ENCODE assay signal across 20 cellular contexts in the genomic region with DNA sequence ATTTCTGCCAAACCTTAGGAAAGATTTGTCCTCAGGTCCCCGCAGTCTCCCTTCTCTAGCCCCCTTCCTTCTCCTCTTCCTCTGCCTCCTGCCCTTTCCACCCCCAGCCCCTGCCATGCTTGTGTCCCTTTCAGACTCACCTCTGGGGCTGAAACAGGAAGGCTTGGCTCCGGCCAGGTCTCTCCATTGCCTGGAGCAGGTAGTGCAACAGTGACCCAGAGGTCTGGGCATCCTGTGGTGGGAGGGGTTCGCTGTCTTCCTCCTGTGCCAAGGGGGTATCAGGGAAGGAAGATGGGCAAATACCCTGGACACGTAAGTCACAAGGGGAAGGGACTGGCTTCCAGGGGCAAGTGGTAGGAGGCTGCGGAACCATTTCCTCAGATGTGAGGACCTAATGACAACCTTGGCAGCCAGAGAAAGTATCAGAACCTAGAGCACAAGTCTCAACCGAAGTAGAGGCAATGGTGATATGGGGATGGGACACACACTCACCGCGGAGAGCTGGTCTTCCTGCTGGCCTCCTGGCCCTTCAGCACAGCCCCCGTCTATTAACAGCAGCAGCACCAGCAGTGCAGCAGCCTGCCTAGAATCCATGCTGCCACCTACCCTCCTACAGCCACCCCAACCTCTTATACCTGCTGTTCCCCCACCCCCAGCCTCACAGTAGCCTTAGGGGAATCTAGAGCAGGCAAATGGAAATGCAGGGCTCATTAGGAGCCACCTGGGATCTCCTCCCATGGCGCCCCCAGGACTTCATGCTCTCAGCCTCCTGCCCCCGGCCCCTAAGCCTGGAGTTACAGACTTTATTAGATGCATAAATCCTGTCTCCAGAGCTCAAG. TPM values are rescaled to one million over a fixed set of nuclear protein-coding genes. Genes with fewer than 3 reads are reported as not detected.
DNase-seq lines count a peak whose midpoint lies in the region; ATAC-seq and TF ChIP-seq lines count a peak whose summit lies in the region.
"Had no signal": no experiment of that assay in that cellular context is flagged by ENCODE, and none has a peak within 500 bp of the region (broad histone marks: within the 10 kb centered on the region; RNA-seq: fewer than 3 reads in every experiment).

A gene with protein sequence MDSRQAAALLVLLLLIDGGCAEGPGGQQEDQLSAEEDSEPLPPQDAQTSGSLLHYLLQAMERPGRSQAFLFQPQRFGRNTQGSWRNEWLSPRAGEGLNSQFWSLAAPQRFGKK (minus strand): TSS at position 604 of the 839 bp plus-strand sequence. CDS start 10 bp downstream, at position 594.

- H3K27ac Mint-ChIP-seq in activated CD8-positive, alpha-beta memory T cell treated with anti-CD3 and anti-CD28 coated beads, Interleukin-2, amount 10 ng/mL, durations not matched to agents 7 days and 5 days = peak within 1 kb of the TSS; percentile 52

- H3K36me3 Mint-ChIP-seq in activated CD8-positive, alpha-beta memory T cell treated with anti-CD3 and anti-CD28 coated beads, Interleukin-2, amount 10 ng/mL, durations not matched to agents 7 days and 5 days = peaks cover 3% of the 10 kb centered on the region
- H3K36me3 Mint-ChIP-seq: natural killer cell treated with Interleukin-12 subunit alpha and Interleukin-12 subunit beta and Interleukin-15 and Interleukin-18, amount 100 ng/mL, for 72 hours had no signal

- H3K9me3 Mint-ChIP-seq in activated CD8-positive, alpha-beta memory T cell treated with anti-CD3 and anti-CD28 coated beads, Interleukin-2, amount 10 ng/mL, durations not matched to agents 7 days and 5 days (ENCODE audit: low read depth) = no peaks in the 10 kb centered on the region
- H3K9me3 Mint-ChIP-seq: immature natural killer cell; natural killer cell treated with Interleukin-12 subunit alpha and Interleukin-12 subunit beta and Interleukin-15 and Interleukin-18, amount 100 ng/mL, for 72 hours; stimulated activated naive CD8-positive, alpha-beta T cell treated with anti-CD3 and anti-CD28 coated beads, Interleukin-15, amount 100 ng/mL, for 72 hours had no signal

- peaks cover 18% of the 10 kb centered on the region for H3K4me1 Mint-ChIP-seq in activated CD8-positive, alpha-beta memory T cell treated with anti-CD3 and anti-CD28 coated beads, Interleukin-2, amount 10 ng/mL, durations not matched to agents 7 days and 5 days

- no peaks in the 10 kb centered on the region for H3K27me3 ChIP-seq in fibroblast of lung (ENCODE audit: control insufficient read depth, insufficient read depth, low read length)
- H3K27me3 ChIP-seq in subcutaneous abdominal adipose tissue (ENCODE audit: control insufficient read depth in 5 of 5, insufficient read depth in 4 of 5, low read length in 5 of 5) = no peaks in the 10 kb centered on the region
- H3K27me3 ChIP-seq: colonic mucosa had no signal

- TF ChIP-seq CTCF in RWPE1 (conservative IDR thresholded peaks at IDR 0.05; ENCODE audit: low read depth) (no peak), fibroblast of lung (conservative IDR thresholded peaks at IDR 0.05 in 1 of 2, IDR thresholded peaks at IDR 0.05 in 1 of 2; ENCODE audit: low read depth in 1 of 2, low read length in 2 of 2) (no peak)

- no peak within 1 kb of the TSS for H3K4me2 ChIP-seq in fibroblast of lung (ENCODE audit: extremely low read depth, insufficient read depth, low read length)

- intact Hi-C loops in sciatic nerve (cut with DNase I) = loop anchor here (10.0 kb wide), 2 partner anchors 52 to 152 kb away; a partner anchor contains a TSS

- H3K9me3 ChIP-seq in fibroblast of lung (ENCODE audit: control insufficient read depth, insufficient read depth, low read depth, low read length) (no peaks in the 10 kb centered on the region), subcutaneous abdominal adipose tissue (ENCODE audit: control insufficient read depth in 5 of 5, low read length in 5 of 5) (no peaks in the 10 kb centered on the region)
- H3K9me3 ChIP-seq: colonic mucosa had no signal

- peaks cover 8% of the 10 kb centered on the region for H3K79me2 ChIP-seq in fibroblast of lung (ENCODE audit: control insufficient read depth, insufficient read depth, low read length)

- H3K9ac ChIP-seq in fibroblast of lung (ENCODE audit: insufficient read depth, low read length) (no peak within 1 kb of the TSS), subcutaneous abdominal adipose tissue (ENCODE audit: low read length in 5 of 5) (no peak within 1 kb of the TSS)

- no peak within 1 kb of the TSS for H3K4me3 Mint-ChIP-seq in activated CD8-positive, alpha-beta memory T cell treated with anti-CD3 and anti-CD28 coated beads, Interleukin-2, amount 10 ng/mL, durations not matched to agents 7 days and 5 days
- H3K4me3 Mint-ChIP-seq: natural killer cell treated with Interleukin-12 subunit alpha and Interleukin-12 subunit beta and Interleukin-15 and Interleukin-18, amount 100 ng/mL, for 72 hours; stimulated activated naive CD8-positive, alpha-beta T cell treated with anti-CD3 and anti-CD28 coated beads, Interleukin-15, amount 100 ng/mL, for 72 hours had no signal

- no peak for ATAC-seq in activated CD8-positive, alpha-beta memory T cell treated with anti-CD3 and anti-CD28 coated beads, Interleukin-2, amount 10 ng/mL, durations not matched to agents 7 days and 5 days
- no peak for ATAC-seq in sciatic nerve
- ATAC-seq: natural killer cell treated with Interleukin-12 subunit alpha and Interleukin-12 subunit beta and Interleukin-15 and Interleukin-18, amount 100 ng/mL, for 72 hours; stimulated activated naive CD8-positive, alpha-beta T cell treated with anti-CD3 and anti-CD28 coated beads, Interleukin-15, amount 100 ng/mL, for 72 hours had no signal

- no peaks in the 10 kb centered on the region for H3K27me3 Mint-ChIP-seq in activated CD8-positive, alpha-beta memory T cell treated with anti-CD3 and anti-CD28 coated beads, Interleukin-2, amount 10 ng/mL, durations not matched to agents 7 days and 5 days
- H3K27me3 Mint-ChIP-seq: natural killer cell treated with Interleukin-12 subunit alpha and Interleukin-12 subunit beta and Interleukin-15 and Interleukin-18, amount 100 ng/mL, for 72 hours; stimulated activated naive CD8-positive, alpha-beta T cell treated with anti-CD3 and anti-CD28 coated beads, Interleukin-15, amount 100 ng/mL, for 72 hours had no signal

- no peak within 1 kb of the TSS for H3K4me3 ChIP-seq in fibroblast of lung (replicated peaks in 1 of 4; ENCODE audit: control extremely low read depth in 1 of 4, insufficient read depth in 1 of 4, low read depth in 3 of 4, low read length in 4 of 4)
- no peak within 1 kb of the TSS for H3K4me3 ChIP-seq in subcutaneous abdominal adipose tissue (ENCODE audit: low read depth in 1 of 5, low read length in 5 of 5)
- H3K4me3 ChIP-seq: colonic mucosa had no signal

- POLR2A ChIA-PET in RWPE1 (lab: Yijun Ruan, JAX; ENCODE audit: low non-redundant PET) = no interaction called here

- peaks cover 19% of the 10 kb centered on the region for H3K36me3 ChIP-seq in fibroblast of lung (ENCODE audit: control insufficient read depth, insufficient read depth, low read length)
- H3K36me3 ChIP-seq in subcutaneous abdominal adipose tissue (ENCODE audit: control insufficient read depth in 5 of 5, insufficient read depth in 5 of 5, low read length in 5 of 5) = peaks cover 2 to 65% (median 56%) of the 10 kb centered on the region in 5 donors
- H3K36me3 ChIP-seq: colonic mucosa had no signal

- H4K20me1 ChIP-seq in fibroblast of lung (ENCODE audit: control insufficient read depth, extremely low read depth, insufficient read depth, low read length) = no peaks in the 10 kb centered on the region

- DNase-seq in activated CD8-positive, alpha-beta memory T cell treated with anti-CD3 and anti-CD28 coated beads, Interleukin-2, amount 10 ng/mL, durations not matched to agents 7 days and 5 days = no peak
- no peak for DNase-seq in activated CD8-positive, alpha-beta memory T cell treated with anti-CD3 and anti-CD28 coated beads, Interleukin-2, amount 50 U/mL, for 48 hours
- DNase-seq in RWPE1 (ENCODE audit: low spot score) (no peak), fibroblast of lung (ENCODE audit: low read depth in 2 of 2) (no peak), sciatic nerve (ENCODE audit: low spot score) (no peak), DMS153 (lab: John Stamatoyannopoulos, UW) (no peak), NCI-H2171 treated with DMSO at 0.1 percent for 48 hours (lab: John Stamatoyannopoulos, UW) (no peak)
- DNase-seq: activated CD4-positive, alpha-beta T cell treated with anti-CD3 and anti-CD28 coated beads, Interleukin-2, amount 50 U/mL, for 1 hour; anterior cingulate cortex; colonic mucosa; immature natural killer cell; NCI-H146; NCI-H2227 treated with DMSO at 0.1 percent for 48 hours; SHP77 treated with DMSO at 0.1 percent for 48 hours had no signal

- H3K27ac ChIP-seq in RWPE1 (peak within 1 kb of the TSS; percentile 62), fibroblast of lung (ENCODE audit: insufficient read depth, low read length) (peak within 1 kb of the TSS; percentile 5), subcutaneous abdominal adipose tissue (ENCODE audit: low read depth, low read length) (peak within 1 kb of the TSS; percentile 29)
- H3K27ac ChIP-seq: colonic mucosa had no signal

- CTCF ChIA-PET in activated CD8-positive, alpha-beta memory T cell treated with anti-CD3 and anti-CD28 coated beads, Interleukin-2, amount 10 ng/mL, durations not matched to agents 7 days and 5 days (lab: Charles Lee) = interaction anchor here (0.6 to 4.3 kb wide), 8 partner anchors 11 to 365 kb away, joined by 3 to 34 read pairs (median 18); a partner anchor contains a TSS
- CTCF ChIA-PET in RWPE1 (lab: Yijun Ruan, JAX) = interaction anchor here (0.6 kb wide), 1 partner anchor 154 kb away, joined by 8 read pairs; no protein-coding TSS in a partner anchor

- H3K4me1 ChIP-seq in fibroblast of lung (ENCODE audit: control insufficient read depth, extremely low read depth, insufficient read depth, low read length) (peaks cover 10% of the 10 kb centered on the region), subcutaneous abdominal adipose tissue (ENCODE audit: control insufficient read depth in 5 of 5, insufficient read depth in 5 of 5, low read length in 5 of 5) (peaks cover 4 to 34% (median 31%) of the 10 kb centered on the region in 5 donors)

- no peak within 1 kb of the TSS for H2AFZ ChIP-seq in fibroblast of lung (ENCODE audit: low read length)

RNA-seq across cellular contexts. Expression of the gene that starts here (rescaled TPM):
- not detected for total RNA-seq in activated CD8-positive, alpha-beta memory T cell treated with anti-CD3 and anti-CD28 coated beads, Interleukin-2, amount 10 ng/mL, durations not matched to agents 7 days and 5 days
- total RNA-seq in fibroblast of lung (not detected in 2 replicates), sciatic nerve (not detected)
- not detected in 2 replicates for polyA plus RNA-seq in fibroblast of lung
- polyA plus RNA-seq in fibroblast of lung (2012) = not detected in 2 replicates
- polyA minus RNA-seq in fibroblast of lung (ENCODE audit: low replicate concordance) = not detected in 2 replicates
- total RNA-seq: colonic mucosa; epithelial cell of proximal tubule; lung microvascular endothelial cell; T-helper 2 cell treated with Interferon-gamma antibody and Interleukin-4, amounts not matched to agents 100 ng/mL and 5 ng/mL, for 36 hours had no signal
- polyA plus RNA-seq: immature natural killer cell had no signal

Comparison
In these comparisons a context has a peak if more than half of its experiments do, and no peak if none do; other contexts are left out.
1. H3K27ac ChIP-seq: peak in every context shown above with its lines; median percentile 62 in RWPE1; 29 in subcutaneous abdominal adipose tissue; 5 in fibroblast of lung.